Comparison of ENCODE assay signal across 18 cellular contexts in genomic region chr10:79488870-79489269, GRCh38. TPM values are rescaled to one million over a fixed set of nuclear protein-coding genes. Genes with fewer than 3 reads are reported as not detected.
DNase-seq lines count a peak whose midpoint lies in the region; ATAC-seq, FAIRE-seq and TF ChIP-seq lines count a peak whose summit lies in the region.
"Had no signal": no experiment of that assay in that cellular context is flagged by ENCODE, and none has a peak within 500 bp of the region (broad histone marks: within the 10 kb centered on the region; RNA-seq: fewer than 3 reads in every experiment).

No MANE protein-coding gene starts in this region.

- no peaks in the 10 kb centered on the region; the same call in 1 of the 2 replicates for H3K4me1 ChIP-seq in H9 (ENCODE audit: insufficient read depth, low read length)
- H3K4me1 ChIP-seq in gastroesophageal sphincter: peaks cover 0 to 33% (median 9%) of the 10 kb centered on the region in 3 donors
- H3K4me1 ChIP-seq in smooth muscle cell (ENCODE audit: low read depth): peaks cover 10% of the 10 kb centered on the region
- H3K4me1 ChIP-seq: colonic mucosa, right lobe of liver had no signal

- H3K4me3 ChIP-seq in gastroesophageal sphincter (no peak overlapping the region), smooth muscle cell (no peak overlapping the region)
- H3K4me3 ChIP-seq: BLaER1 treated with 17β-estradiol and CSF1 and Interleukin-3, amounts not matched to agents 10 nM and 100 nM; colonic mucosa; right lobe of liver had no signal

- TF ChIP-seq POLR2A in gastroesophageal sphincter (IDR thresholded peaks at IDR 0.05): no peak

- no peak overlapping the region for H2BK12ac ChIP-seq in H9 (ENCODE audit: insufficient read length, low read depth, low read length)

- no peak overlapping the region for H4K5ac ChIP-seq in H9 (ENCODE audit: insufficient read length, low read depth, low read length)

- H3K4me2 ChIP-seq in H9 (ENCODE audit: insufficient read depth, insufficient read length, low read length) (no peak overlapping the region), smooth muscle cell (peak overlapping the region; percentile 38)

- H3K4ac ChIP-seq in H9 (ENCODE audit: low read depth, low read length): no peak overlapping the region

- H3K27ac Mint-ChIP-seq in H9: no peak overlapping the region
- H3K27ac Mint-ChIP-seq: stimulated activated naive B cell treated with anti-CD40 and anti-IgM and Interleukin-4, amounts not matched to agents 10 μg/mL and 1 μg/mL and 100 μg/mL, for 72 hours had no signal

- H2AFZ ChIP-seq in H9 (ENCODE audit: low read length): no peak overlapping the region
- H2AFZ ChIP-seq in smooth muscle cell (ENCODE audit: low read depth): no peak overlapping the region

- no peaks in the 10 kb centered on the region for H3K23me2 ChIP-seq in H9 (ENCODE audit: insufficient read length, low read depth, low read length, poor library complexity, severe bottlenecking)

- H3K18ac ChIP-seq in H9 (ENCODE audit: insufficient read length, low read depth, low read length): no peak overlapping the region

- H3K56ac ChIP-seq in H9 (ENCODE audit: insufficient read length, low read depth, low read length): no peak overlapping the region

- H3K79me1 ChIP-seq in H9 (ENCODE audit: insufficient read depth, low read depth, low read length, poor library complexity, severe bottlenecking): no peaks in the 10 kb centered on the region

- peaks cover 7 to 19% of the 10 kb centered on the region in 2 experiments for H3K4me1 Mint-ChIP-seq in H9

- H4K91ac ChIP-seq in H9 (ENCODE audit: insufficient read length, low read depth, low read length): no peak overlapping the region

- H3K36me3 ChIP-seq in gastroesophageal sphincter (no peaks in the 10 kb centered on the region), smooth muscle cell (ENCODE audit: low read depth) (no peaks in the 10 kb centered on the region)
- H3K36me3 ChIP-seq: BLaER1 treated with 17β-estradiol and CSF1 and Interleukin-3, amounts not matched to agents 10 nM and 100 nM; colonic mucosa; right lobe of liver had no signal

- peaks cover 10% of the 10 kb centered on the region for H3F3A ChIP-seq in smooth muscle cell (ENCODE audit: low read depth)

- H3K79me2 ChIP-seq in H9 (ENCODE audit: insufficient read depth, low read length) (no peaks in the 10 kb centered on the region), smooth muscle cell (ENCODE audit: low read depth) (no peaks in the 10 kb centered on the region)

- no peak overlapping the region for H3K4me3 Mint-ChIP-seq in H9
- H3K4me3 Mint-ChIP-seq: neural crest cell; stimulated activated naive B cell treated with anti-CD40 and anti-IgM and Interleukin-4, amounts not matched to agents 10 μg/mL and 1 μg/mL and 100 μg/mL, for 72 hours had no signal

- no peaks in the 10 kb centered on the region for H3K36me3 Mint-ChIP-seq in H9 (ENCODE audit: insufficient read depth in 1 of 3, low read depth in 3 of 3)
- H3K36me3 Mint-ChIP-seq: stimulated activated naive B cell treated with anti-CD40 and anti-IgM and Interleukin-4, amounts not matched to agents 10 μg/mL and 1 μg/mL and 100 μg/mL, for 72 hours had no signal

- DNase-seq in H9 (peak; percentile 15), RCC 7860 (ENCODE audit: low spot score) (peak; percentile 33), smooth muscle cell (lab: John Stamatoyannopoulos, UW; ENCODE audit: unreplicated experiment) (no peak), NCI-H2081 (lab: John Stamatoyannopoulos, UW) (no peak), NCI-H1105 treated with DMSO at 0.1 percent for 48 hours (lab: John Stamatoyannopoulos, UW) (no peak)
- DNase-seq: activated gamma-delta T cell; DMS53; KG1; NCI-H1436 treated with DMSO at 0.1 percent for 48 hours; right lobe of liver; stimulated activated naive B cell treated with anti-CD40 and anti-IgM and Interleukin-4, amounts not matched to agents 10 μg/mL and 1 μg/mL and 100 μg/mL, for 72 hours had no signal

- H3K9me3 ChIP-seq in H9 (ENCODE audit: control insufficient read depth, low read depth, low read length) (no peaks in the 10 kb centered on the region), gastroesophageal sphincter (no peaks in the 10 kb centered on the region), smooth muscle cell (replicated peaks; ENCODE audit: low read depth) (no peaks in the 10 kb centered on the region)
- H3K9me3 ChIP-seq: BLaER1 treated with 17β-estradiol and CSF1 and Interleukin-3, amounts not matched to agents 10 nM and 100 nM; colonic mucosa; right lobe of liver had no signal

- no peak overlapping the region for H3K14ac ChIP-seq in H9 (ENCODE audit: insufficient read depth, low read length)

- no peak overlapping the region for H3T11ph ChIP-seq in H9 (ENCODE audit: low read length)

- no peak overlapping the region for H2BK5ac ChIP-seq in H9 (ENCODE audit: insufficient read length, low read length)

- no peak for TF ChIP-seq CTCF in H9 (conservative IDR thresholded peaks at IDR 0.05)
- no peak for TF ChIP-seq CTCF in gastroesophageal sphincter (IDR thresholded peaks at IDR 0.05)
- no peak for TF ChIP-seq CTCF in smooth muscle cell (IDR thresholded peaks at IDR 0.05; ENCODE audit: borderline replicate concordance, insufficient read depth, poor library complexity, severe bottlenecking)

- H2BK15ac ChIP-seq in H9 (ENCODE audit: low read depth, low read length): no peak overlapping the region

- H2BK20ac ChIP-seq in H9 (ENCODE audit: low read depth, low read length, poor library complexity, severe bottlenecking): no peak overlapping the region

- FAIRE-seq in RCC 7860 (lab: Jason Lieb, UNC): no peak
- FAIRE-seq: H1 had no signal

- no peak overlapping the region for H2AK5ac ChIP-seq in H9 (ENCODE audit: insufficient read length, low read length)

- ATAC-seq in gastroesophageal sphincter (no peak), HG02973 (IDR thresholded peaks at IDR 0.05; ENCODE audit: unreplicated experiment) (no peak), HG03565 (IDR thresholded peaks at IDR 0.05; ENCODE audit: unreplicated experiment) (no peak)
- ATAC-seq: right lobe of liver; stimulated activated naive B cell treated with anti-CD40 and anti-IgM and Interleukin-4, amounts not matched to agents 10 μg/mL and 1 μg/mL and 100 μg/mL, for 72 hours had no signal

- no peak for TF ChIP-seq EP300 in gastroesophageal sphincter (IDR thresholded peaks at IDR 0.05)

- H4K20me1 ChIP-seq in H9 (ENCODE audit: control insufficient read depth, insufficient read depth, insufficient read length): no peaks in the 10 kb centered on the region
- no peaks in the 10 kb centered on the region for H4K20me1 ChIP-seq in smooth muscle cell (ENCODE audit: low read depth)
- H4K20me1 ChIP-seq: BLaER1 treated with 17β-estradiol and CSF1 and Interleukin-3, amounts not matched to agents 10 nM and 100 nM had no signal

- H3K27me3 Mint-ChIP-seq in H9 (ENCODE audit: low read depth): peaks cover 18% of the 10 kb centered on the region

- H3K27ac ChIP-seq in H9 (ENCODE audit: insufficient read length, low read depth, low read length) (no peak overlapping the region), gastroesophageal sphincter (peak overlapping the region in 3 of 4 donors; percentile 61 to 76 (median 71)), smooth muscle cell (ENCODE audit: low read depth) (peak overlapping the region; percentile 78)
- H3K27ac ChIP-seq: BLaER1 treated with 17β-estradiol and CSF1 and Interleukin-3, amounts not matched to agents 10 nM and 100 nM; right lobe of liver had no signal

- H3K23ac ChIP-seq in H9 (ENCODE audit: insufficient read length, low read depth, low read length): no peak overlapping the region

- WGBS in H9 (ENCODE audit: extremely low coverage, insufficient read length, low lambda C conversion rate): no CpG with 5 or more reads among the region's 3 CpGs
- 80 to 86% methylated on average over 1 to 2 of the region's 3 CpGs for WGBS in gastroesophageal sphincter (ENCODE audit: low coverage in 1 of 2), 2 donors
- 91% methylated on average over 3 of the region's 3 CpGs for WGBS in smooth muscle cell (ENCODE audit: low lambda C conversion rate)

- no peak overlapping the region for H2BK120ac ChIP-seq in H9 (ENCODE audit: low read depth, low read length, poor library complexity, severe bottlenecking)

- H3K27me3 ChIP-seq in H9 (ENCODE audit: insufficient read depth, low read length) (no peaks in the 10 kb centered on the region), gastroesophageal sphincter (no peaks in the 10 kb centered on the region), smooth muscle cell (ENCODE audit: low read depth) (no peaks in the 10 kb centered on the region)
- H3K27me3 ChIP-seq: BLaER1 treated with 17β-estradiol and CSF1 and Interleukin-3, amounts not matched to agents 10 nM and 100 nM; colonic mucosa; right lobe of liver had no signal

- no peaks in the 10 kb centered on the region for H3K9me3 Mint-ChIP-seq in H9
- H3K9me3 Mint-ChIP-seq: neural crest cell; stimulated activated naive B cell treated with anti-CD40 and anti-IgM and Interleukin-4, amounts not matched to agents 10 μg/mL and 1 μg/mL and 100 μg/mL, for 72 hours had no signal

- H3K9ac ChIP-seq in H9 (ENCODE audit: extremely low read depth, insufficient read length, low read length): no peak overlapping the region
- no peak overlapping the region for H3K9ac ChIP-seq in smooth muscle cell (ENCODE audit: low read depth)
- H3K9ac ChIP-seq: BLaER1 treated with 17β-estradiol and CSF1 and Interleukin-3, amounts not matched to agents 10 nM and 100 nM had no signal

- H4K8ac ChIP-seq in H9 (replicated peaks; ENCODE audit: insufficient read length, low read depth, low read length): no peak overlapping the region

RNA-seq across cellular contexts. Expression of gene EIF5AL1, which starts 23.5 kb away (rescaled TPM):
- 0.35 and 0.39 TPM in 2 replicates for total RNA-seq in H9 (2021)
- under 1 TPM; 0.16 to 0.35 (median 0.23) TPM for total RNA-seq in gastroesophageal sphincter
- total RNA-seq in smooth muscle cell: 0.49 and 0.58 TPM in 2 replicates
- 1.6 TPM in 2 replicates for polyA plus RNA-seq in smooth muscle cell

RNA-seq across cellular contexts. Expression of gene ZCCHC24, which starts 43.4 kb away (rescaled TPM):
- 3.5 and 3.8 TPM in 2 replicates for total RNA-seq in H9 (2021)
- total RNA-seq in gastroesophageal sphincter: 100 to 1,000 TPM in 1 of 4 donors, 10 to 100 TPM in 3; 60.5 to 186 (median 84.1) TPM
- 21.9 and 28.0 TPM in 2 replicates for total RNA-seq in smooth muscle cell
- polyA plus RNA-seq in smooth muscle cell: 30.6 and 52.1 TPM in 2 replicates

Comparison
In these comparisons a context has a peak if more than half of its experiments do, and no peak if none do; other contexts are left out.
1. DNase-seq: peak in H9 (single experiment) and RCC 7860 (single experiment); none in smooth muscle cell (single experiment), NCI-H2081 (0 of 2) and NCI-H1105 treated with DMSO at 0.1 percent for 48 hours (single experiment).